ENCODE assay signal across 8 cellular contexts in genomic region chr18:48445540-48445939, GRCh38. TPM values are rescaled to one million over a fixed set of nuclear protein-coding genes. Genes with fewer than 3 reads are reported as not detected.
DNase-seq lines count a peak whose midpoint lies in the region; ATAC-seq, FAIRE-seq and TF ChIP-seq lines count a peak whose summit lies in the region.

No MANE protein-coding gene starts in this region.

- TF ChIP-seq CTCF in hepatocyte (IDR thresholded peaks at IDR 0.05; ENCODE audit: poor library complexity), result peak; percentile 80

- ATAC-seq in GM21367 (IDR thresholded peaks at IDR 0.05; ENCODE audit: unreplicated experiment), result no peak

- no peak overlapping the region for H3K4me2 ChIP-seq in hepatocyte

- H3K4me3 ChIP-seq in H7 (ENCODE audit: insufficient read depth, low read depth, low read length) (no peak overlapping the region), adipocyte (ENCODE audit: low read length) (no peak overlapping the region), hepatocyte (no peak overlapping the region), small intestine (ENCODE audit: low read depth in 1 of 2, low read length in 2 of 2) (no peak overlapping the region)

- peaks cover 33% of the 10 kb centered on the region for H3K4me1 ChIP-seq in adipocyte (ENCODE audit: control insufficient read depth, insufficient read depth, low read length)
- no peaks in the 10 kb centered on the region for H3K4me1 ChIP-seq in hepatocyte (ENCODE audit: insufficient read depth)
- no peaks in the 10 kb centered on the region for H3K4me1 ChIP-seq in small intestine (ENCODE audit: control insufficient read depth in 2 of 2, insufficient read depth in 1 of 2, low read depth in 1 of 2, low read length in 1 of 2)

- WGBS in hepatocyte (ENCODE audit: low lambda C conversion rate, missing lambda C conversion rate), result 80% methylated on average over 3 of the region's 3 CpGs
- WGBS in small intestine, 3 donors, result 72 to 86% (median 78%) methylated on average over 3 of the region's 3 CpGs

- no peaks in the 10 kb centered on the region for H3K9me2 ChIP-seq in hepatocyte (replicated peaks; ENCODE audit: insufficient read depth)

- H2AFZ ChIP-seq in hepatocyte, result no peak overlapping the region

- peak; percentile 39 for DNase-seq in DMS114 treated with DMSO at 0.1 percent for 48 hours (lab: John Stamatoyannopoulos, UW; ENCODE audit: unreplicated experiment)
- DNase-seq in H7, result peak; percentile 78
- DNase-seq in NCI-H1436 treated with DMSO at 0.1 percent for 48 hours (lab: John Stamatoyannopoulos, UW), result peak; percentile 20
- peak; percentile 15 to 52 for DNase-seq in SW 1271 (lab: John Stamatoyannopoulos, UW)
- DNase-seq in adipocyte (ENCODE audit: low read depth), result peak; percentile 87
- peak; percentile 90 for DNase-seq in hepatocyte (ENCODE audit: low spot score)
- peak; percentile 89 for DNase-seq in small intestine

- H3K36me3 ChIP-seq in H7 (replicated peaks; ENCODE audit: control insufficient read depth, insufficient read depth, low read length) (no peaks in the 10 kb centered on the region), adipocyte (ENCODE audit: control insufficient read depth, insufficient read depth, low read length, severe bottlenecking) (no peaks in the 10 kb centered on the region), hepatocyte (replicated peaks; ENCODE audit: insufficient read depth, low read depth) (no peaks in the 10 kb centered on the region), small intestine (ENCODE audit: control insufficient read depth in 2 of 2, insufficient read depth in 2 of 2, low read length in 2 of 2) (no peaks in the 10 kb centered on the region)

- H4K20me1 ChIP-seq in hepatocyte (ENCODE audit: insufficient read depth, poor library complexity, severe bottlenecking), result no peaks in the 10 kb centered on the region

- no peaks in the 10 kb centered on the region for H3K79me2 ChIP-seq in hepatocyte

- no peak for FAIRE-seq in small intestine (lab: Jason Lieb, UNC)

- H3K27me3 ChIP-seq in H7 (ENCODE audit: control insufficient read depth, insufficient read depth, low read length) (no peaks in the 10 kb centered on the region), adipocyte (replicated peaks; ENCODE audit: control insufficient read depth, insufficient read depth, low read length) (peaks cover 20% of the 10 kb centered on the region), hepatocyte (no peaks in the 10 kb centered on the region), small intestine (ENCODE audit: control insufficient read depth in 2 of 2, insufficient read depth in 2 of 2, low read length in 2 of 2) (peaks cover 0 to 4% of the 10 kb centered on the region in 2 donors)

- H3K9ac ChIP-seq in adipocyte (ENCODE audit: low read length), result peak overlapping the region; percentile 3

- no peak overlapping the region for H3K27ac ChIP-seq in hepatocyte
- H3K27ac ChIP-seq in small intestine (ENCODE audit: low read depth in 1 of 2, low read length in 1 of 2), result no peak overlapping the region

- H3K9me3 ChIP-seq in adipocyte (ENCODE audit: control insufficient read depth, low read length), result no peaks in the 10 kb centered on the region
- H3K9me3 ChIP-seq in hepatocyte (ENCODE audit: low read depth), result no peaks in the 10 kb centered on the region
- no peaks in the 10 kb centered on the region for H3K9me3 ChIP-seq in small intestine (ENCODE audit: control insufficient read depth, low read depth)

RNA-seq across cellular contexts. Expression of gene ZBTB7C, which starts 36.4 kb away (rescaled TPM):
- total RNA-seq in H7 (2014; rRNA removed; shearing (Covaris generic)), result 0.15 and 0.38 TPM in 2 replicates
- 1.0 and 2.0 TPM in 2 replicates for total RNA-seq in hepatocyte
- polyA plus RNA-seq in hepatocyte, result 0.70 and 1.1 TPM in 2 replicates
- 1 to 10 TPM in 1 of 3 donors, under 1 TPM in 2; 0.54 to 4.1 (median 0.67) TPM for polyA plus RNA-seq in small intestine

Comparison
In these comparisons a context has a peak if more than half of its experiments do, and no peak if none do; other contexts are left out.
1. DNase-seq: peak in every context shown above with its lines; median percentile 90 in hepatocyte; 89 in small intestine; 87 in adipocyte; 78 in H7; 39 in DMS114 treated with DMSO at 0.1 percent for 48 hours; 34 in SW 1271; 20 in NCI-H1436 treated with DMSO at 0.1 percent for 48 hours.